9 cellular contexts compared by ENCODE assay signal in the genomic region with DNA sequence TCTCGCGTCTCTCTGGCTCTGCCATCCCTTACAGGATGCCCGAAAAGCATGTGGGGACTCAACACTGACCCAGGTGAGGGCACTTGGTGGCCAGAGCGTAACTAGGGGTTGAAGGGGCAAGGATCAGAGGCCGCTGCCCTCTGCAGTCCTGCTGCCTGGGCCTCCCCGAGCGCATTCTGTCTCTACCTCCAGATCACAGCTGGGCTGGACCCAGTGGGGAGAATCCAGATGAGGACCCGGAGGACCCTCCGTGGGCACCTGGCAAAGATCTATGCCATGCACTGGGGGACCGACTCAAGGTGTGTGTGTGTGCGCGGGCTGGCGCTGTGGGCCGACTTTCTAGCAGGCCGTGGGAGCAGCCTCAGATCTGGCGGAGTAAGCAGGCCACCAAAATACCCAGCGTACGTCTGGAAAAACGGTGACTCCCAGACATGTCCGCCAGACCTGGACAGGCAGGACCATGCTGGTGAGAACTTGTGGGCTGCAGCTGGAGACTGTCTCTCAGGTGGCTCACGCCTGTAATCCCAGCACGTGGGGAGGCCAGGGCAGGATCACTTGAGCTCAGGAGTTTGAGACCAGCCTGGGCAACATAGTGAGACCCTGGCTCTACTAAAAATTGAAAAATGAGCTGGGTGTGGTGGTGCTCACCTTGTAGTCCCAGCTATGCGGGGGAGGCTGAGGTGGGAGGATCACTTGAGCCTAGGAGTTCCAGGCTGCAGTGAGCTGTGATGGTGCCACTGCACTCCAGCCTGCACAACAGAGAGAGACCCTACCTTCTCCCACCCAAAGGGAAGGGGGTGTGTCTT. TPM values are rescaled to one million over a fixed set of nuclear protein-coding genes. Genes with fewer than 3 reads are reported as not detected.
DNase-seq lines count a peak whose midpoint lies in the region; ATAC-seq lines count a peak whose summit lies in the region.
"Had no signal": no experiment of that assay in that cellular context is flagged by ENCODE, and none has a peak within 500 bp of the region (broad histone marks: within the 10 kb centered on the region; RNA-seq: fewer than 3 reads in every experiment).

No MANE protein-coding gene starts in this region.

- H3K9me3 Mint-ChIP-seq in stimulated activated naive CD8-positive, alpha-beta T cell treated with anti-CD3 and anti-CD28 coated beads, Interleukin-15, amount 100 ng/mL, for 72 hours = no peaks in the 10 kb centered on the region

- H3K27me3 Mint-ChIP-seq in stimulated activated naive CD8-positive, alpha-beta T cell treated with anti-CD3 and anti-CD28 coated beads, Interleukin-15, amount 100 ng/mL, for 72 hours = no peaks in the 10 kb centered on the region

- H3K27ac ChIP-seq in HUES48 (ENCODE audit: low read depth, low read length) = peak overlapping the region; percentile 60
- H3K27ac ChIP-seq in adipose tissue (ENCODE audit: low read depth, low read length) = peak overlapping the region; percentile 40

- no peaks in the 10 kb centered on the region for H3K9me3 ChIP-seq in HUES48 (ENCODE audit: control insufficient read depth, insufficient read depth, low read length)
- H3K9me3 ChIP-seq in iPS-15b (ENCODE audit: control insufficient read depth, insufficient read depth, low read length) = no peaks in the 10 kb centered on the region

- DNase-seq in stimulated activated naive CD8-positive, alpha-beta T cell treated with anti-CD3 and anti-CD28 coated beads, Interleukin-15, amount 100 ng/mL, for 72 hours = no peak
- DNase-seq in SIG-M5 treated with dmso at 0.1 percent for 504 hours (lab: John Stamatoyannopoulos, UW; ENCODE audit: unreplicated experiment) = no peak
- no peak for DNase-seq in amniotic stem cell (lab: John Stamatoyannopoulos, UW)
- DNase-seq in NCI-H1048 (lab: John Stamatoyannopoulos, UW) = no peak

- WGBS in adipose tissue, 3 donors = 81 to 85% (median 81%) methylated on average over 23 of the region's 23 CpGs

- H3K4me1 Mint-ChIP-seq in stimulated activated naive CD8-positive, alpha-beta T cell treated with anti-CD3 and anti-CD28 coated beads, Interleukin-15, amount 100 ng/mL, for 72 hours = peaks cover 58% of the 10 kb centered on the region

- H3K27ac Mint-ChIP-seq in stimulated activated naive CD8-positive, alpha-beta T cell treated with anti-CD3 and anti-CD28 coated beads, Interleukin-15, amount 100 ng/mL, for 72 hours = peak overlapping the region; percentile 84 to 94

- H3K36me3 ChIP-seq in HUES48 (ENCODE audit: control insufficient read depth, insufficient read depth, low read length) (peaks cover 52% of the 10 kb centered on the region), iPS-15b (ENCODE audit: control insufficient read depth, insufficient read depth, low read length) (peaks cover 44% of the 10 kb centered on the region)

- H3K27me3 ChIP-seq in HUES48 (ENCODE audit: control insufficient read depth, insufficient read depth, low read length) (peaks cover 2% of the 10 kb centered on the region; the same call in 1 of the 2 replicates), iPS-15b (ENCODE audit: control insufficient read depth, insufficient read depth, low read length) (peaks cover 5% of the 10 kb centered on the region)

- peak overlapping the region; percentile 86 to 89 for H3K4me3 Mint-ChIP-seq in stimulated activated naive CD8-positive, alpha-beta T cell treated with anti-CD3 and anti-CD28 coated beads, Interleukin-15, amount 100 ng/mL, for 72 hours

- H3K4me3 ChIP-seq in HUES48 (ENCODE audit: low read depth, low read length) (no peak overlapping the region), iPS-15b (ENCODE audit: low read depth, low read length) (peak overlapping the region; percentile 83)

- H3K9ac ChIP-seq in HUES48 (ENCODE audit: low read depth, low read length) (no peak overlapping the region), iPS-15b (ENCODE audit: low read depth, low read length) (no peak overlapping the region)

- ATAC-seq in stimulated activated naive CD8-positive, alpha-beta T cell treated with anti-CD3 and anti-CD28 coated beads, Interleukin-15, amount 100 ng/mL, for 72 hours = no peak
- ATAC-seq in HG03196 (IDR thresholded peaks at IDR 0.05; ENCODE audit: unreplicated experiment) = no peak
- ATAC-seq: HCT116 had no signal

- H3K4me1 ChIP-seq in HUES48 (ENCODE audit: control insufficient read depth, insufficient read depth, low read length) = no peaks in the 10 kb centered on the region
- no peaks in the 10 kb centered on the region for H3K4me1 ChIP-seq in iPS-15b (ENCODE audit: control insufficient read depth, insufficient read depth, low read length)

RNA-seq across cellular contexts. Expression of a gene that starts 3.2 kb away (rescaled TPM):
- 100 to 1,000 TPM; 156 to 286 (median 227) TPM for polyA plus RNA-seq in adipose tissue

RNA-seq across cellular contexts. Expression of a gene that starts 17.3 kb away (rescaled TPM):
- polyA plus RNA-seq in adipose tissue = 10 to 100 TPM; 17.3 to 35.3 (median 19.1) TPM

RNA-seq across cellular contexts. Expression of a gene that starts 20.5 kb away (rescaled TPM):
- polyA plus RNA-seq in adipose tissue = under 1 TPM in 2 of 3 donors, not detected in 1; 0.09 to 0.53 TPM

RNA-seq across cellular contexts. Expression of a gene that starts 29.2 kb away (rescaled TPM):
- polyA plus RNA-seq in adipose tissue = 10 to 100 TPM; 25.2 to 31.3 (median 27.4) TPM

RNA-seq across cellular contexts. Expression of a gene that starts 35.4 kb away (rescaled TPM):
- 1 to 10 TPM in 1 of 3 donors, under 1 TPM in 2; 0.22 to 1.5 (median 0.48) TPM for polyA plus RNA-seq in adipose tissue
